18 cellular contexts compared by ENCODE assay signal in genomic region chr2:30899655-30900054, GRCh38.
DNase-seq lines count a peak whose midpoint lies in the region; ATAC-seq, FAIRE-seq and TF ChIP-seq lines count a peak whose summit lies in the region.
"Had no signal": no experiment of that assay in that cellular context is flagged by ENCODE, and none has a peak within 500 bp of the region (broad histone marks: within the 10 kb centered on the region; RNA-seq: fewer than 3 reads in every experiment).

No MANE protein-coding gene starts in this region.

- H3K27ac ChIP-seq in HepG2 (ENCODE audit: extremely low read length, insufficient read depth, low read length) (no peak overlapping the region), right lobe of liver (no peak overlapping the region), endodermal cell (ENCODE audit: low read depth, low read length) (no peak overlapping the region)
- H3K27ac ChIP-seq: BLaER1 treated with 17β-estradiol and CSF1 and Interleukin-3, amounts not matched to agents 10 nM and 100 nM; GM23248 had no signal

- no peak overlapping the region for H3K4me3 ChIP-seq in HepG2 (replicated peaks in 1 of 3; ENCODE audit: insufficient read depth in 1 of 3, low read depth in 2 of 3, low read length in 3 of 3)
- no peak overlapping the region for H3K4me3 ChIP-seq in right lobe of liver
- H3K4me3 ChIP-seq in endodermal cell (ENCODE audit: low read length) = no peak overlapping the region
- H3K4me3 ChIP-seq: BLaER1 treated with 17β-estradiol and CSF1 and Interleukin-3, amounts not matched to agents 10 nM and 100 nM; GM23248 had no signal

- DNase-seq in HepG2 (ENCODE audit: low spot score) = no peak
- DNase-seq in right lobe of liver = no peak
- DNase-seq in endodermal cell = peak; percentile 30
- peak; percentile 49 for DNase-seq in posterior vena cava (ENCODE audit: low spot score)
- DNase-seq in DMS 273 treated with DMSO at 0.1 percent for 48 hours (lab: John Stamatoyannopoulos, UW) = no peak
- DNase-seq in H4 (ENCODE audit: low spot score) = no peak
- DNase-seq: Calu3; CD8-positive, alpha-beta T cell; GDM1; GM23248; H7; HFFc6 had no signal

- H3K27ac Mint-ChIP-seq in endodermal cell = no peak overlapping the region
- H3K27ac Mint-ChIP-seq: B cell; CD8-positive, alpha-beta T cell; HFFc6 had no signal

- no peak for TF ChIP-seq RAD21 in HepG2 (CRISPR knock-in tag; IDR thresholded peaks at IDR 0.05)

- H3K9ac ChIP-seq in HepG2 (ENCODE audit: insufficient read depth, low read depth, low read length) (no peak overlapping the region), endodermal cell (ENCODE audit: extremely low read depth, low read length, poor library complexity, severe bottlenecking) (no peak overlapping the region)
- H3K9ac ChIP-seq: BLaER1 treated with 17β-estradiol and CSF1 and Interleukin-3, amounts not matched to agents 10 nM and 100 nM; GM23248 had no signal

- peaks cover 4% of the 10 kb centered on the region for H3K27me3 Mint-ChIP-seq in endodermal cell (ENCODE audit: insufficient read depth)
- H3K27me3 Mint-ChIP-seq: B cell had no signal

- TF ChIP-seq POLR2A in HepG2 (IDR thresholded peaks at IDR 0.05; ENCODE audit: insufficient read depth in 1 of 2, low read depth in 2 of 2, low read length in 2 of 2) = no peak
- no peak for TF ChIP-seq POLR2A in right lobe of liver (IDR thresholded peaks at IDR 0.05)

- no peak for TF ChIP-seq EP300 in HepG2 (IDR thresholded peaks at IDR 0.05; ENCODE audit: low read depth in 2 of 2, low read length in 2 of 2)
- TF ChIP-seq EP300 in HepG2 (CRISPR knock-in tag; IDR thresholded peaks at IDR 0.05; ENCODE audit: borderline replicate concordance) = no peak

- no peak for ATAC-seq in HepG2
- ATAC-seq in right lobe of liver = no peak
- ATAC-seq in HG02763 (IDR thresholded peaks at IDR 0.05; ENCODE audit: unreplicated experiment) = no peak
- ATAC-seq: CD8-positive, alpha-beta T cell; HCT116 had no signal

- H3K9me3 ChIP-seq in HepG2 (ENCODE audit: low read length) (no peaks in the 10 kb centered on the region), right lobe of liver (no peaks in the 10 kb centered on the region), endodermal cell (ENCODE audit: control insufficient read depth, low read length) (peaks cover 7% of the 10 kb centered on the region)

- peaks cover 5% of the 10 kb centered on the region for H3K4me1 Mint-ChIP-seq in endodermal cell
- H3K4me1 Mint-ChIP-seq: B cell had no signal

- BruUV-seq in HepG2 (replicated peaks; lab: Mats Ljungman, UMichigan) = no TSS peak

- H3K36me3 Mint-ChIP-seq in endodermal cell (ENCODE audit: low read depth) = no peaks in the 10 kb centered on the region
- H3K36me3 Mint-ChIP-seq: CD8-positive, alpha-beta T cell had no signal

- no peak overlapping the region for H2AFZ ChIP-seq in HepG2 (ENCODE audit: low read length)
- H2AFZ ChIP-seq: GM23248 had no signal

- H3K4me3 Mint-ChIP-seq in endodermal cell = no peak overlapping the region
- H3K4me3 Mint-ChIP-seq: B cell; CD8-positive, alpha-beta T cell; HFFc6 had no signal

- CTCF ChIA-PET in HepG2 (lab: Yijun Ruan, JAX; ENCODE audit: low intra/inter-chr PET ratio, low total read pairs) = no interaction called here

- 13% methylated on average over 11 of the region's 13 CpGs for WGBS in HepG2 (ENCODE audit: low lambda C conversion rate)
- WGBS in right lobe of liver (ENCODE audit: insufficient coverage, low coverage, low lambda C conversion rate, missing lambda C conversion rate) = 60% methylated on average over 5 of the region's 13 CpGs
- WGBS in endodermal cell (ENCODE audit: insufficient coverage in 1 of 2, insufficient read length in 1 of 2), 2 experiments = 81 to 87% methylated on average over 8 to 13 of the region's 13 CpGs

- peaks cover 14% of the 10 kb centered on the region for H3K9me3 Mint-ChIP-seq in endodermal cell
- H3K9me3 Mint-ChIP-seq: CD8-positive, alpha-beta T cell; HFFc6 had no signal

- no peaks in the 10 kb centered on the region for H4K20me1 ChIP-seq in HepG2 (ENCODE audit: insufficient read depth, low read length)
- H4K20me1 ChIP-seq: BLaER1 treated with 17β-estradiol and CSF1 and Interleukin-3, amounts not matched to agents 10 nM and 100 nM had no signal

- no peak overlapping the region for H3K4me2 ChIP-seq in HepG2 (ENCODE audit: low read depth, low read length)
- H3K4me2 ChIP-seq: BLaER1 treated with 17β-estradiol and CSF1 and Interleukin-3, amounts not matched to agents 10 nM and 100 nM had no signal

- POLR2A ChIA-PET in HepG2 (lab: Yijun Ruan, JAX) = no interaction called here

- H3K27me3 ChIP-seq in HepG2 (ENCODE audit: control insufficient read depth in 1 of 2, insufficient read depth in 2 of 2, low read length in 2 of 2) (peaks cover 0 to 25% of the 10 kb centered on the region in 2 experiments; a peak in 3 of 5 replicates), right lobe of liver (no peaks in the 10 kb centered on the region), endodermal cell (ENCODE audit: control insufficient read depth, insufficient read depth, low read length, poor library complexity, severe bottlenecking) (no peaks in the 10 kb centered on the region)
- H3K27me3 ChIP-seq: BLaER1 treated with 17β-estradiol and CSF1 and Interleukin-3, amounts not matched to agents 10 nM and 100 nM had no signal

- intact Hi-C loops in HepG2 (cut with micrococcal nuclease; ENCODE audit: unreplicated experiment) (no loop called here), right lobe of liver (cut with DNase I) (no loop called here), posterior vena cava (cut with DNase I) (no loop called here)

- H3K36me3 ChIP-seq in HepG2 (replicated peaks in 1 of 2; ENCODE audit: control insufficient read depth in 1 of 2, insufficient read depth in 2 of 2, low read length in 2 of 2) (no peaks in the 10 kb centered on the region), right lobe of liver (no peaks in the 10 kb centered on the region), endodermal cell (ENCODE audit: control insufficient read depth, insufficient read depth, low read length) (no peaks in the 10 kb centered on the region)

- H3K4me1 ChIP-seq in HepG2 (ENCODE audit: insufficient read depth, low read length) (no peaks in the 10 kb centered on the region), right lobe of liver (no peaks in the 10 kb centered on the region), endodermal cell (ENCODE audit: control insufficient read depth, insufficient read depth, low read length) (no peaks in the 10 kb centered on the region)

- no peak for FAIRE-seq in HepG2 (lab: Jason Lieb, UNC)
- FAIRE-seq: GM12892, GM18507 had no signal

- H3K79me2 ChIP-seq in HepG2 (ENCODE audit: insufficient read depth, low read length) = no peaks in the 10 kb centered on the region

- in situ Hi-C loops in HepG2 (cut with HindIII; ENCODE audit: extremely low pct_ligation_motif_present, low pct_unique_long_range_greater_than_20kb) = no loop called here

- TF ChIP-seq CTCF in HepG2 (CRISPR knock-in tag; IDR thresholded peaks at IDR 0.05) = no peak
- no peak for TF ChIP-seq CTCF in right lobe of liver (IDR thresholded peaks at IDR 0.05)
- TF ChIP-seq CTCF in endodermal cell (conservative IDR thresholded peaks at IDR 0.05) = no peak

TF ChIP-seq in HepG2, 621 proteins besides CTCF, POLR2A, EP300 and RAD21:
- TF ChIP-seq TAF15 (IDR thresholded peaks at IDR 0.05; ENCODE audit: low read depth, low read length, poor library complexity, severe bottlenecking) (no peak), CEBPB (IDR thresholded peaks at IDR 0.05; ENCODE audit: borderline replicate concordance, low read depth, low read length) (0 out of 2 replicates have a peak, but pooled peaks have one; percentile 39), ZNF468 (CRISPR knock-in tag; IDR thresholded peaks at IDR 0.05) (no peak)

Comparison
In these comparisons a context has a peak if more than half of its experiments do, and no peak if none do; other contexts are left out.
1. DNase-seq: peak in endodermal cell (single experiment) and posterior vena cava (single experiment); none in HepG2 (single experiment), right lobe of liver (0 of 3), DMS 273 treated with DMSO at 0.1 percent for 48 hours (single experiment) and H4 (single experiment).